20 cellular contexts compared by ENCODE assay signal in genomic region chrX:16646366-16647168, GRCh38. TPM values are rescaled to one million over a fixed set of nuclear protein-coding genes. Genes with fewer than 3 reads are reported as not detected.
DNase-seq lines count a peak whose midpoint lies in the region; ATAC-seq and TF ChIP-seq lines count a peak whose summit lies in the region.
"Had no signal": no experiment of that assay in that cellular context is flagged by ENCODE, and none has a peak within 500 bp of the region (broad histone marks: within the 10 kb centered on the region; RNA-seq: fewer than 3 reads in every experiment).

No MANE protein-coding gene starts in this region.

- intact Hi-C loops in mucosa of descending colon (cut with DNase I, micrococcal nuclease) (no loop called here), MCF 10A (cut with micrococcal nuclease) (no loop called here)

- H3K9me3 Mint-ChIP-seq in stimulated activated naive B cell treated with anti-CD40 and anti-IgM and Interleukin-4, amounts not matched to agents 10 μg/mL and 1 μg/mL and 100 μg/mL, for 72 hours: no peaks in the 10 kb centered on the region
- no peaks in the 10 kb centered on the region for H3K9me3 Mint-ChIP-seq in MCF 10A (ENCODE audit: unreplicated experiment)
- H3K9me3 Mint-ChIP-seq: CD4-positive, CD25-positive, alpha-beta regulatory T cell had no signal

- POLR2A ChIA-PET in MCF 10A (lab: Yijun Ruan, JAX): no interaction called here

- H3K4me3 Mint-ChIP-seq in stimulated activated naive B cell treated with anti-CD40 and anti-IgM and Interleukin-4, amounts not matched to agents 10 μg/mL and 1 μg/mL and 100 μg/mL, for 72 hours: no peak overlapping the region
- no peak overlapping the region for H3K4me3 Mint-ChIP-seq in MCF 10A (ENCODE audit: unreplicated experiment)
- H3K4me3 Mint-ChIP-seq: B cell; CD4-positive, CD25-positive, alpha-beta regulatory T cell had no signal

- no peaks in the 10 kb centered on the region for H3K4me1 Mint-ChIP-seq in stimulated activated naive B cell treated with anti-CD40 and anti-IgM and Interleukin-4, amounts not matched to agents 10 μg/mL and 1 μg/mL and 100 μg/mL, for 72 hours
- H3K4me1 Mint-ChIP-seq in MCF 10A (ENCODE audit: insufficient read depth, unreplicated experiment): peaks cover 6% of the 10 kb centered on the region
- H3K4me1 Mint-ChIP-seq: B cell; CD4-positive, CD25-positive, alpha-beta regulatory T cell had no signal

- peaks cover 4% of the 10 kb centered on the region in 2 donors for H3K36me3 Mint-ChIP-seq in stimulated activated naive B cell treated with anti-CD40 and anti-IgM and Interleukin-4, amounts not matched to agents 10 μg/mL and 1 μg/mL and 100 μg/mL, for 72 hours
- H3K36me3 Mint-ChIP-seq in MCF 10A (ENCODE audit: insufficient read depth, unreplicated experiment): peaks cover 13% of the 10 kb centered on the region
- H3K36me3 Mint-ChIP-seq: CD4-positive, CD25-positive, alpha-beta regulatory T cell had no signal

- no peaks in the 10 kb centered on the region for H3K9me3 ChIP-seq in mucosa of descending colon
- H3K9me3 ChIP-seq: HAP-1, SK-N-SH had no signal

- no peaks in the 10 kb centered on the region for H3K36me3 ChIP-seq in mucosa of descending colon (ENCODE audit: low read depth)

- H3K27me3 Mint-ChIP-seq in stimulated activated naive B cell treated with anti-CD40 and anti-IgM and Interleukin-4, amounts not matched to agents 10 μg/mL and 1 μg/mL and 100 μg/mL, for 72 hours: no peaks in the 10 kb centered on the region
- H3K27me3 Mint-ChIP-seq in MCF 10A (ENCODE audit: insufficient read depth, unreplicated experiment): peaks cover 55% of the 10 kb centered on the region
- H3K27me3 Mint-ChIP-seq: B cell; CD4-positive, CD25-positive, alpha-beta regulatory T cell had no signal

- H3K27ac Mint-ChIP-seq in stimulated activated naive B cell treated with anti-CD40 and anti-IgM and Interleukin-4, amounts not matched to agents 10 μg/mL and 1 μg/mL and 100 μg/mL, for 72 hours: no peak overlapping the region
- no peak overlapping the region for H3K27ac Mint-ChIP-seq in MCF 10A (ENCODE audit: low read depth, unreplicated experiment)
- H3K27ac Mint-ChIP-seq: B cell; CD4-positive, CD25-positive, alpha-beta regulatory T cell had no signal

- no peak overlapping the region for H3K4me3 ChIP-seq in mucosa of descending colon
- H3K4me3 ChIP-seq: HAP-1, K562 had no signal

- CTCF ChIA-PET in MCF 10A (lab: Yijun Ruan, JAX): no interaction called here

- H3K4me1 ChIP-seq in mucosa of descending colon (ENCODE audit: low read depth): no peaks in the 10 kb centered on the region
- H3K4me1 ChIP-seq: HAP-1 had no signal

- no peak for TF ChIP-seq CTCF in mucosa of descending colon (IDR thresholded peaks at IDR 0.05)
- no peak for TF ChIP-seq CTCF in MCF 10A (IDR thresholded peaks at IDR 0.05; ENCODE audit: unreplicated experiment)

- ATAC-seq in mucosa of descending colon: peak; percentile 73
- ATAC-seq in stimulated activated naive B cell treated with anti-CD40 and anti-IgM and Interleukin-4, amounts not matched to agents 10 μg/mL and 1 μg/mL and 100 μg/mL, for 72 hours (replicated peaks): no peak
- ATAC-seq: K562 had no signal

- no TSS peak for BruUV-seq in MCF 10A (replicated peaks; lab: Mats Ljungman, UMichigan)

- peak; percentile 8 for DNase-seq in LoVo (ENCODE audit: low spot score)
- DNase-seq in NCI-H2107 treated with DMSO at 0.1 percent for 48 hours (lab: John Stamatoyannopoulos, UW; ENCODE audit: unreplicated experiment): peak; percentile 49
- DNase-seq in NOMO-1 treated with DMSO at 0.1 percent for 48 hours (lab: John Stamatoyannopoulos, UW; ENCODE audit: unreplicated experiment): peak; percentile 67
- no peak for DNase-seq in mucosa of descending colon
- no peak for DNase-seq in stimulated activated naive B cell treated with anti-CD40 and anti-IgM and Interleukin-4, amounts not matched to agents 10 μg/mL and 1 μg/mL and 100 μg/mL, for 72 hours
- DNase-seq in NK-92 (lab: John Stamatoyannopoulos, UW; ENCODE audit: unreplicated experiment): no peak
- no peak for DNase-seq in activated gamma-delta T cell (lab: John Stamatoyannopoulos, UW)
- no peak for DNase-seq in MCF 10A (ENCODE audit: unreplicated experiment)
- DNase-seq: Calu3; CD4-positive, CD25-positive, alpha-beta regulatory T cell; DMS79; NCI-H1048; NCI-H187 treated with DMSO at 0.1 percent for 48 hours; NCI-H526 treated with DMSO at 0.1 percent for 48 hours; SHP77; SK-N-SH had no signal

RNA-seq across cellular contexts. Expression of gene S100G, which starts 3.4 kb away (rescaled TPM):
- not detected for total RNA-seq in mucosa of descending colon
- total RNA-seq in MCF 10A (2022): not detected in 2 replicates
- total RNA-seq: B cell; Calu3; CD4-positive, CD25-positive, alpha-beta regulatory T cell; K562; T-helper 1 cell treated with Interleukin-12 subunit alpha and Interleukin-12 subunit beta and Interleukin-4 antibody, amounts not matched to agents 30 ng/mL and 1 ng/mL, for 36 hours had no signal

Comparison
In these comparisons a context has a peak if more than half of its experiments do, and no peak if none do; other contexts are left out.
1. DNase-seq: peak in LoVo (single experiment), NCI-H2107 treated with DMSO at 0.1 percent for 48 hours (single experiment) and NOMO-1 treated with DMSO at 0.1 percent for 48 hours (single experiment); none in mucosa of descending colon (0 of 3), stimulated activated naive B cell treated with anti-CD40 and anti-IgM and Interleukin-4, amounts not matched to agents 10 μg/mL and 1 μg/mL and 100 μg/mL, for 72 hours (single experiment), NK-92 (single experiment), activated gamma-delta T cell (single experiment) and MCF 10A (single experiment).